ENCODE assay signal across 18 cellular contexts in the genomic region with DNA sequence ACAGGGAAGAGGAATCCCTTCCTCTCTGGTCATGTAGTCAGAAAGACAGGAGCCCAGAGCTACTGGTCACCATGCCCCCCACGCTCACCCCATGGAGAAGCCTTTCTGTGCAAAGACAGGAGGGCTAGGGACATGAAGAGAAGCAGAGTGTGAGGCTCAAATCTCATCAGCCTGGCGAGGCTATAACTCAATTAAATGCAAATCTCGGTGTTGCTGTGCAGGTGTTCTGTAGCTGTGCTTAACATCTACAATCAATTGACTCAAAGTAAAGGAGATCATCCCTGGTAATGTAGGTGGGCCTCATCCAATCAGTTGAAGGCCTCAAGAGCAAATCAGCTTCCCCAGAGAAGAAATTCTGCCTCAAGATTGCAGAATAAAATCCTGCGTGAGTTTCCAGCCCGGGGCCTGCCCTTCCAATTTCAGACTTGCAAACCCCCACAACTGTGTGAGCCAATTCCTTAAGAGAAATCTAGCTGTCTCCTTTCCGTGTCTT.
DNase-seq lines count a peak whose midpoint lies in the region; ATAC-seq and TF ChIP-seq lines count a peak whose summit lies in the region.
"Had no signal": no experiment of that assay in that cellular context is flagged by ENCODE, and none has a peak within 500 bp of the region (broad histone marks: within the 10 kb centered on the region; RNA-seq: fewer than 3 reads in every experiment).

No MANE protein-coding gene starts in this region.

- H3K27me3 ChIP-seq in KMS-11 (ENCODE audit: insufficient read depth, low read depth) (no peaks in the 10 kb centered on the region), mucosa of rectum (ENCODE audit: control insufficient read depth in 2 of 2, insufficient read depth in 2 of 2, low read length in 2 of 2) (no peaks in the 10 kb centered on the region), mesendoderm (ENCODE audit: insufficient read depth, low read length, poor library complexity) (no peaks in the 10 kb centered on the region)
- H3K27me3 ChIP-seq: BLaER1 treated with 17β-estradiol and CSF1 and Interleukin-3, amounts not matched to agents 10 nM and 100 nM had no signal

- TF ChIP-seq CTCF in KMS-11 (conservative IDR thresholded peaks at IDR 0.05; ENCODE audit: low read depth, low read length) = no peak

- no peak overlapping the region for H4K5ac ChIP-seq in mesendoderm (ENCODE audit: low read length)

- DNase-seq in RPMI8226 (peak; percentile 20), mesendoderm (no peak)
- DNase-seq: CD8-positive, alpha-beta T cell; DMS153; GDM1; NCI-H1417; NCI-H1694 treated with DMSO at 0.1 percent for 48 hours; NCI-H446 treated with DMSO at 0.1 percent for 48 hours; NCI-H526 treated with DMSO at 0.1 percent for 48 hours; SIG-M5 had no signal

- H3K27ac ChIP-seq in KMS-11 = 0 out of 2 replicates have a peak overlapping the region, but pooled peaks have one; percentile 2
- H3K27ac ChIP-seq in mucosa of rectum (ENCODE audit: low read depth in 2 of 2, low read length in 2 of 2) = peak overlapping the region; percentile 3 to 52
- H3K27ac ChIP-seq in mesendoderm (ENCODE audit: low read depth, low read length) = no peak overlapping the region
- H3K27ac ChIP-seq: BLaER1 treated with 17β-estradiol and CSF1 and Interleukin-3, amounts not matched to agents 10 nM and 100 nM had no signal

- H2BK5ac ChIP-seq in mesendoderm (ENCODE audit: low read length) = no peak overlapping the region

- WGBS in mesendoderm (ENCODE audit: extremely low coverage, insufficient coverage, low lambda C conversion rate) = no CpG with 5 or more reads among the region's 6 CpGs

- no peak overlapping the region; the same call in 1 of the 2 replicates for H3K4me2 ChIP-seq in KMS-11
- no peak overlapping the region for H3K4me2 ChIP-seq in mesendoderm (ENCODE audit: low read length)

- H2BK120ac ChIP-seq in mesendoderm (ENCODE audit: low read depth, low read length) = no peak overlapping the region

- H2BK15ac ChIP-seq in mesendoderm (replicated peaks; ENCODE audit: low read depth) = no peak overlapping the region

- H3K4me3 ChIP-seq in KMS-11 (IDR thresholded peaks at IDR 0.05; ENCODE audit: insufficient read depth, low read depth, low read length) (no peak overlapping the region), mucosa of rectum (ENCODE audit: low read length in 2 of 2) (no peak overlapping the region), mesendoderm (ENCODE audit: low read length) (no peak overlapping the region)
- H3K4me3 ChIP-seq: BLaER1 treated with 17β-estradiol and CSF1 and Interleukin-3, amounts not matched to agents 10 nM and 100 nM had no signal

- H3K4me1 ChIP-seq in KMS-11 (ENCODE audit: low read depth, poor library complexity, severe bottlenecking) = peaks cover 56% of the 10 kb centered on the region
- peaks cover 0 to 6% of the 10 kb centered on the region in 2 donors for H3K4me1 ChIP-seq in mucosa of rectum (ENCODE audit: control insufficient read depth in 2 of 2, insufficient read depth in 2 of 2, low read length in 2 of 2)
- H3K4me1 ChIP-seq in mesendoderm (ENCODE audit: control insufficient read depth, low read depth, low read length) = peaks cover 2% of the 10 kb centered on the region

- H3K56ac ChIP-seq in mesendoderm (ENCODE audit: low read length) = no peak overlapping the region

- H3K4ac ChIP-seq in mesendoderm (ENCODE audit: low read depth, low read length) = no peak overlapping the region

- H3K23ac ChIP-seq in mesendoderm (ENCODE audit: low read length) = no peak overlapping the region

- H3K79me1 ChIP-seq in mesendoderm (ENCODE audit: low read length) = no peaks in the 10 kb centered on the region

- no peaks in the 10 kb centered on the region for H4K20me1 ChIP-seq in KMS-11 (ENCODE audit: insufficient read depth)
- H4K20me1 ChIP-seq: BLaER1 treated with 17β-estradiol and CSF1 and Interleukin-3, amounts not matched to agents 10 nM and 100 nM had no signal

- H2AFZ ChIP-seq in KMS-11 (ENCODE audit: low read depth) = no peak overlapping the region

- ATAC-seq in GM18502 (IDR thresholded peaks at IDR 0.05; ENCODE audit: poor library complexity, unreplicated experiment) = peak; percentile 3
- ATAC-seq in HG03175 (IDR thresholded peaks at IDR 0.05; ENCODE audit: unreplicated experiment) = no peak
- ATAC-seq in HG02678 (IDR thresholded peaks at IDR 0.05; ENCODE audit: unreplicated experiment) = no peak
- ATAC-seq: CD8-positive, alpha-beta T cell; SK-N-SH treated with all-trans-retinoic acid at 6 μM for 48 hours; T-cell had no signal

- no peaks in the 10 kb centered on the region for H3K79me2 ChIP-seq in KMS-11 (ENCODE audit: insufficient read depth, low read depth)
- no peaks in the 10 kb centered on the region for H3K79me2 ChIP-seq in mesendoderm (ENCODE audit: control insufficient read depth, insufficient read depth, low read length)

- H3K9me3 ChIP-seq in mucosa of rectum (ENCODE audit: control insufficient read depth in 2 of 2, low read length in 2 of 2) = no peaks in the 10 kb centered on the region

- H3K9ac ChIP-seq in KMS-11 (no peak overlapping the region), mucosa of rectum (ENCODE audit: low read depth in 1 of 2, low read length in 2 of 2) (no peak overlapping the region), mesendoderm (ENCODE audit: low read length) (no peak overlapping the region)
- H3K9ac ChIP-seq: BLaER1 treated with 17β-estradiol and CSF1 and Interleukin-3, amounts not matched to agents 10 nM and 100 nM had no signal

- H2AK5ac ChIP-seq in mesendoderm (ENCODE audit: low read length) = no peak overlapping the region

- no peak overlapping the region for H4K8ac ChIP-seq in mesendoderm (ENCODE audit: low read depth, low read length)

- no peaks in the 10 kb centered on the region for H3K36me3 ChIP-seq in KMS-11 (ENCODE audit: insufficient read depth)
- no peaks in the 10 kb centered on the region for H3K36me3 ChIP-seq in mucosa of rectum (ENCODE audit: control insufficient read depth in 2 of 2, insufficient read depth in 2 of 2, low read length in 2 of 2)
- H3K36me3 ChIP-seq in mesendoderm (ENCODE audit: control insufficient read depth, insufficient read depth, low read length) = no peaks in the 10 kb centered on the region
- H3K36me3 ChIP-seq: BLaER1 treated with 17β-estradiol and CSF1 and Interleukin-3, amounts not matched to agents 10 nM and 100 nM had no signal

- no peak overlapping the region for H3K18ac ChIP-seq in mesendoderm (ENCODE audit: low read length)
